Comparison of ENCODE assay signal across 27 cellular contexts in genomic region chr15:38622908-38623307, GRCh38. TPM values are rescaled to one million over a fixed set of nuclear protein-coding genes. Genes with fewer than 3 reads are reported as not detected.
"Had no signal": no experiment of that assay in that cellular context is flagged by ENCODE, and none has a peak within 500 bp of the region (broad histone marks: within the 10 kb centered on the region; RNA-seq: fewer than 3 reads in every experiment).

No MANE protein-coding gene starts in this region.

- H3K36me3 ChIP-seq: colonic mucosa, gastroesophageal sphincter, sigmoid colon, stomach, thyroid gland, upper lobe of right lung had no signal

- H3K9me3 ChIP-seq: colonic mucosa, gastroesophageal sphincter, psoas muscle, sigmoid colon, stomach, thyroid gland, upper lobe of right lung had no signal

- ATAC-seq: gastroesophageal sphincter, psoas muscle had no signal

- H3K4me1 ChIP-seq: colonic mucosa, gastroesophageal sphincter, parathyroid adenoma, psoas muscle, sigmoid colon had no signal

- H3K9ac ChIP-seq: parathyroid adenoma had no signal

- H3K27ac Mint-ChIP-seq: activated CD4-positive, alpha-beta memory T cell treated with anti-CD3 and anti-CD28 coated beads for 36 hours; activated CD4-positive, alpha-beta T cell treated with anti-CD3 and anti-CD28 coated beads, Interleukin-2, amount 10 ng/mL, durations not matched to agents 24 days and 14 days; activated naive CD4-positive, alpha-beta T cell treated with anti-CD3 and anti-CD28 coated beads for 36 hours; activated T-helper 1 cell treated with anti-CD3 and anti-CD28 coated beads, Interleukin-12 subunit alpha, Interleukin-12 subunit beta, Interleukin-2, Interleukin-4 antibody, amounts not matched to agents 30 ng/mL and 10 ng/mL and 1 ng/mL, durations not matched to agents 14 hours and 24 hours and 36 hours; stimulated activated naive B cell treated with anti-CD40 and anti-IgM and Interleukin-4, amounts not matched to agents 10 μg/mL and 1 μg/mL and 100 μg/mL, for 72 hours; T-helper 2 cell treated with Interferon-gamma antibody and Interleukin-4, amounts not matched to agents 5 μg/mL and 100 μg/mL, for 36 hours had no signal

- H3K4me3 Mint-ChIP-seq: activated CD4-positive, alpha-beta memory T cell treated with anti-CD3 and anti-CD28 coated beads for 36 hours; activated CD4-positive, alpha-beta T cell treated with anti-CD3 and anti-CD28 coated beads, Interleukin-2, amount 10 ng/mL, durations not matched to agents 24 days and 14 days; activated naive CD4-positive, alpha-beta T cell treated with anti-CD3 and anti-CD28 coated beads for 36 hours; activated T-helper 1 cell treated with anti-CD3 and anti-CD28 coated beads, Interleukin-12 subunit alpha, Interleukin-12 subunit beta, Interleukin-2, Interleukin-4 antibody, amounts not matched to agents 30 ng/mL and 10 ng/mL and 1 ng/mL, durations not matched to agents 14 hours and 24 hours and 36 hours; stimulated activated naive B cell treated with anti-CD40 and anti-IgM and Interleukin-4, amounts not matched to agents 10 μg/mL and 1 μg/mL and 100 μg/mL, for 72 hours; T-helper 2 cell treated with Interferon-gamma antibody and Interleukin-4, amounts not matched to agents 5 μg/mL and 100 μg/mL, for 36 hours had no signal

- H3K27ac ChIP-seq: colonic mucosa, gastroesophageal sphincter, hepatocyte, parathyroid adenoma, psoas muscle, sigmoid colon, stomach, thyroid gland, upper lobe of right lung had no signal

- H3K4me3 ChIP-seq: colonic mucosa, dorsolateral prefrontal cortex, gastroesophageal sphincter, hepatocyte, psoas muscle, sigmoid colon, stomach, thyroid gland, upper lobe of right lung had no signal

- DNase-seq: activated CD4-positive, alpha-beta memory T cell treated with anti-CD3 and anti-CD28 coated beads for 36 hours; activated CD4-positive, alpha-beta T cell treated with anti-CD3 and anti-CD28 coated beads, Interleukin-2, amount 10 ng/mL, durations not matched to agents 24 days and 14 days; activated CD8-positive, alpha-beta memory T cell treated with anti-CD3 and anti-CD28 coated beads, Interleukin-2, amount 50 U/mL, for 4 hours; activated effector memory CD4-positive, alpha-beta T cell treated with anti-CD3 and anti-CD28 coated beads, Interleukin-2, amount 50 U/mL, for 16 hours; activated naive CD4-positive, alpha-beta T cell treated with anti-CD3 and anti-CD28 coated beads for 36 hours; activated T-cell treated with anti-CD3 and anti-CD28 coated beads, Interleukin-2, amount 50 U/mL, for 1 hour; anterior cingulate cortex; cerebellar nuclear complex; dorsolateral prefrontal cortex; kidney; mammary epithelial cell; nucleus accumbens; psoas muscle; sigmoid colon; stimulated activated CD4-positive, alpha-beta T cell treated with anti-CD3 and anti-CD28 coated beads, Interleukin-4, amount 100 ng/mL, for 24 hours; stimulated activated naive B cell treated with anti-CD40 and anti-IgM and Interleukin-4, amounts not matched to agents 10 μg/mL and 1 μg/mL and 100 μg/mL, for 72 hours; stomach; T-helper 1 cell; thyroid gland; upper lobe of right lung had no signal

- H3K4me2 ChIP-seq: hepatocyte had no signal

- H3K79me2 ChIP-seq: hepatocyte, parathyroid adenoma had no signal

- H3K36me3 Mint-ChIP-seq: activated CD4-positive, alpha-beta memory T cell treated with anti-CD3 and anti-CD28 coated beads for 36 hours; stimulated activated naive B cell treated with anti-CD40 and anti-IgM and Interleukin-4, amounts not matched to agents 10 μg/mL and 1 μg/mL and 100 μg/mL, for 72 hours had no signal

- H3K9me3 Mint-ChIP-seq: activated CD4-positive, alpha-beta memory T cell treated with anti-CD3 and anti-CD28 coated beads for 36 hours; activated CD4-positive, alpha-beta T cell treated with anti-CD3 and anti-CD28 coated beads, Interleukin-2, amount 10 ng/mL, durations not matched to agents 24 days and 14 days; activated naive CD4-positive, alpha-beta T cell treated with anti-CD3 and anti-CD28 coated beads for 36 hours; activated T-helper 1 cell treated with anti-CD3 and anti-CD28 coated beads, Interleukin-12 subunit alpha, Interleukin-12 subunit beta, Interleukin-2, Interleukin-4 antibody, amounts not matched to agents 30 ng/mL and 10 ng/mL and 1 ng/mL, durations not matched to agents 14 hours and 24 hours and 36 hours; stimulated activated naive B cell treated with anti-CD40 and anti-IgM and Interleukin-4, amounts not matched to agents 10 μg/mL and 1 μg/mL and 100 μg/mL, for 72 hours; T-helper 2 cell treated with Interferon-gamma antibody and Interleukin-4, amounts not matched to agents 5 μg/mL and 100 μg/mL, for 36 hours had no signal

- H3K27me3 Mint-ChIP-seq: activated CD4-positive, alpha-beta memory T cell treated with anti-CD3 and anti-CD28 coated beads for 36 hours; stimulated activated naive B cell treated with anti-CD40 and anti-IgM and Interleukin-4, amounts not matched to agents 10 μg/mL and 1 μg/mL and 100 μg/mL, for 72 hours had no signal

- H3K27me3 ChIP-seq: colonic mucosa, dorsolateral prefrontal cortex, hepatocyte, sigmoid colon, stomach, thyroid gland, upper lobe of right lung had no signal

- H2AFZ ChIP-seq: hepatocyte, parathyroid adenoma had no signal

RNA-seq across cellular contexts. Expression of gene RASGRP1, which starts 58.3 kb away (rescaled TPM):
- total RNA-seq: fibroblast of lung had no signal
